In the genomic region with DNA sequence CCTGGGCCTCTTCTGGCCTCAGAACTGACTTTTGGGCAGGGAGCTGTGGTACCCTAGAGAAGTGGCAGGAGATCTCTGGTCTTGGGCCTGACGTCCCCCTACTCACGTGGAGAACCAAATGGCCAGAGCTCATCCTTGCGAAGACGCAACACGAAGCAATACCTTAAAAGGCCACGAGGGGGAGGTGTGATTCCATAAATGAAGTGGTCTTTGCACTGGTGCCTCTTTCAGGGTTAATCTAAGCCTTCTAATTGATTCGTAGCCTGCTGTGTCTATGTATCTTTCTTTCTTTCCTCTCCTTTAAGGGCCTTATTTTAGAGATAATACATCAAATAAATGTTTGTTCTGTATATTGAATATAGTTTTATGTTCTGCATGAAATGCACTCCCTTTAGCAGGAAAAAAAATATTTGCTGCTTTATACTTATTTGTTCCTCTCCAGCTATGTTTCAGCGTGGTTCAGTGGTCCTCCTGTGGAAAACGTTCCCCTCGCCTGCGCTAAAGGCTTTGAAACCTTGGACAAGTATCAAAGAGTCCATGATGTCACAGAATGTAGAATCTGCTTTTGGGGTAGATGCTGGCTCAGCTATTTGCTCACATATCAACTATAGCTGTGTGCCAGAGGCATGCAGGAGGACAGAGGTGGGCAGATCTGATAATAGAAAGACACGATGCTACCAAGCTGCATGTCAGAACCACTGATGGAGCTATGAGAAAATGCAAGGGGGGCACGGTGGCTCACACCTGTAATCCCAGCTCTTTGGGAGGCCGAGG, we compare ENCODE assay signal across 9 cellular contexts. TPM values are rescaled to one million over a fixed set of nuclear protein-coding genes. Genes with fewer than 3 reads are reported as not detected.
DNase-seq lines count a peak whose midpoint lies in the region; ATAC-seq, FAIRE-seq and TF ChIP-seq lines count a peak whose summit lies in the region.
"Had no signal": no experiment of that assay in that cellular context is flagged by ENCODE, and none has a peak within 500 bp of the region (broad histone marks: within the 10 kb centered on the region; RNA-seq: fewer than 3 reads in every experiment).

No MANE protein-coding gene starts in this region.

- no peak overlapping the region for H3K27ac ChIP-seq in left lung

- intact Hi-C loops in left lung (cut with DNase I): no loop called here

- DNase-seq in A172 (ENCODE audit: low spot score): peak; percentile 44
- peak; percentile 45 for DNase-seq in GM18507 (ENCODE audit: extremely low spot score, insufficient read length, low read depth)
- DNase-seq in NCI-H345 (lab: John Stamatoyannopoulos, UW): peak; percentile 60
- peak; percentile 47 for DNase-seq in cerebellum (ENCODE audit: low spot score)
- peak in 1 of 2 donors; percentile 48 for DNase-seq in left lung
- DNase-seq in stimulated activated CD4-positive, alpha-beta T cell treated with anti-CD3 and anti-CD28 coated beads, TNF-alpha, amount 100 ng/mL, for 1 hour (ENCODE audit: low read depth in 3 of 3, low spot score in 1 of 3): peak; percentile 22 to 68 (median 22)

- no peak overlapping the region for H3K4me3 ChIP-seq in left lung

- ATAC-seq in HG03135 (IDR thresholded peaks at IDR 0.05; ENCODE audit: unreplicated experiment) (peak; percentile 87), left lung (peak; percentile 91)
- ATAC-seq in activated CD4-positive, CD25-positive, alpha-beta regulatory T cell treated with anti-CD3 and anti-CD28 coated beads, Interleukin-2, amount 50 U/mL, for 24 hours: peak; percentile 65 to 79

- FAIRE-seq in GM18507 (lab: Jason Lieb, UNC): peak; percentile 85

- peak; percentile 90 to 93 for TF ChIP-seq CTCF in left lung (IDR thresholded peaks at IDR 0.05)

- H3K9me3 ChIP-seq in left lung: no peaks in the 10 kb centered on the region

- H3K36me3 ChIP-seq in left lung: no peaks in the 10 kb centered on the region

- H3K27me3 ChIP-seq in left lung: no peaks in the 10 kb centered on the region

- H3K4me1 ChIP-seq in left lung: no peaks in the 10 kb centered on the region

RNA-seq across cellular contexts. Expression of a gene that starts 41.0 kb away (rescaled TPM):
- total RNA-seq in A172 (2014; rRNA removed; shearing (Covaris generic)): not detected in 2 replicates
- not detected for total RNA-seq in cerebellum
- not detected for total RNA-seq in left lung
- total RNA-seq: urinary bladder had no signal
